Comparison of ENCODE assay signal across 25 cellular contexts in genomic region chr3:2614578-2614977, GRCh38.
"Had no signal": no experiment of that assay in that cellular context is flagged by ENCODE, and none has a peak within 500 bp of the region (broad histone marks: within the 10 kb centered on the region; RNA-seq: fewer than 3 reads in every experiment).

No MANE protein-coding gene starts in this region.

- H3K36me3 ChIP-seq: esophagus squamous epithelium, gastrocnemius medialis, heart right ventricle, left lung, lower lobe of right lung had no signal

- H3K27ac ChIP-seq: coronary artery, epithelial cell of prostate, esophagus squamous epithelium, gastrocnemius medialis, heart right ventricle, left lung, lower lobe of right lung had no signal

- H3K9me3 ChIP-seq: esophagus squamous epithelium, gastrocnemius medialis, lower lobe of right lung had no signal

- H3K4me1 ChIP-seq: esophagus squamous epithelium, gastrocnemius medialis, heart right ventricle, left lung, lower lobe of right lung had no signal

- ATAC-seq: effector memory CD8-positive, alpha-beta T cell; esophagus mucosa; gastrocnemius medialis; heart right ventricle; left cardiac atrium; left lung; left ventricle myocardium superior; lower lobe of right lung; naive thymus-derived CD4-positive, alpha-beta T cell; natural killer cell had no signal

- H3K4me3 ChIP-seq: coronary artery, esophagus squamous epithelium, gastrocnemius medialis, heart right ventricle, left lung, lower lobe of right lung had no signal

- DNase-seq: effector CD8-positive, alpha-beta T cell; effector memory CD8-positive, alpha-beta T cell; endodermal cell; erythroblast; esophagus squamous epithelium; foreskin fibroblast; gastrocnemius medialis; glutamatergic neuron; head of caudate nucleus; heart right ventricle; hippocampal formation; left cardiac atrium; left lung; left ventricle myocardium superior; lower lobe of right lung; mesendoderm; midbrain; naive thymus-derived CD4-positive, alpha-beta T cell; natural killer cell had no signal

- H3K27me3 ChIP-seq: esophagus squamous epithelium, gastrocnemius medialis, heart right ventricle, left lung had no signal

- FAIRE-seq: endometrium, islet of Langerhans, keratinocyte had no signal
